Comparison of ENCODE assay signal across 8 cellular contexts in the genomic region with DNA sequence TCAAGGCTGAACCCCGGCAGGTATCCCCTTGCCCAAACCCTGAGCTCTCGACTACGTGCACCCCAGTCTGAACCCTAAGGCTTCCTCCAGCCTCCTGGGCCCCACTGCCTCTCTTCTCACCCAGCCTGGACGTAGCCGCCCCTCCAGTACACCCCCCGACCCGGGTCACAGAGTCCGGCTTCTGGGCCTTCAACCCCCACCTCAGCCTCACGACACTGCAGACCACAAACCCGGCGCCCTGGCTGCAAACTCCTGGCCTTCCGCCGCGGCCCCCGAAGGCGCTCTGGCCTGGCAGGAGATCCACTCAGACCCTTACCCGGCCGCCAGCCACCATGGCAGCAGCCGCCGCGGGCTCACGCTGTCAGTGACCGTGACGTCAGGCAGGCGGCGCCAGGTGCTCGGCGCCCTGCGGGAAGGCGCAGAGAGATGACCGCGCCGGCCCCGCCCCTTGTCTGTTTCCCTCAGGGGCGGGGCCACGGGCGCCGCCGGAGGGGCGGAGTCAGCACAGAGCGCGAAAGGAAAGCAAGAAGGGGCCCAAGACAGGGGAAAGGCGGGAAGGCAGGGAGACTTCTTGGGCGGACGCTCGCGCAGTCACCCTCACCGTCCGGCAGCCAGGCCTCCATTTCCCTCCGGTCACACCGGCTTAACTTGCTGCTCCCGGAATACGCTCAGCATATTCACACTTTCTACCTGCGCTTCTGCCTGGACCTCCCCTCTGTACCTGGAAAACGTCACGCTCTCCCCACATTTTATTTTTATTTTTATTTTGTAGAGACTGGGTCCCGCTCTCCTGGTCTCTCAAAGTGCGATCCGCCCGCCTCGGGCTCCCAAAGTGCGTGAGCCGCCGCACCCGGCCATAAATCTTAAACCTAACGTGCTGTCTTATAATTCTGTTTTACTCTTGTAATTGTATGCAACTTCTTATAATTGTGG. TPM values are rescaled to one million over a fixed set of nuclear protein-coding genes. Genes with fewer than 3 reads are reported as not detected.
DNase-seq lines count a peak whose midpoint lies in the region; FAIRE-seq and TF ChIP-seq lines count a peak whose summit lies in the region.

TSS of gene RMDN3 (minus strand) at position 372 of the 933 bp plus-strand sequence. CDS start 471 bp downstream, outside the sequence.

- H3K4me3 Mint-ChIP-seq in activated naive CD4-positive, alpha-beta T cell treated with anti-CD3 and anti-CD28 coated beads for 36 hours: peak within 1 kb of the TSS; percentile 94

- H3K36me3 ChIP-seq in SK-N-MC (ENCODE audit: insufficient read depth, low read length): peaks cover 10% of the 10 kb centered on the region; the same call in 1 of the 2 replicates

- H3K9me3 ChIP-seq in SK-N-MC (ENCODE audit: low read depth, low read length): no peaks in the 10 kb centered on the region

- H3K36me3 Mint-ChIP-seq in activated naive CD4-positive, alpha-beta T cell treated with anti-CD3 and anti-CD28 coated beads for 36 hours (ENCODE audit: low read depth): peaks cover 16% of the 10 kb centered on the region

- CTCF ChIA-PET in HEK293T (lab: Yijun Ruan, JAX): no interaction called here
- CTCF ChIA-PET in activated naive CD4-positive, alpha-beta T cell treated with anti-CD3 and anti-CD28 coated beads for 36 hours (lab: Charles Lee): no interaction called here

- H3K4me1 Mint-ChIP-seq in activated naive CD4-positive, alpha-beta T cell treated with anti-CD3 and anti-CD28 coated beads for 36 hours (ENCODE audit: low read depth): peaks cover 25% of the 10 kb centered on the region

- peak within 1 kb of the TSS; percentile 93 for H3K4me3 ChIP-seq in SK-N-MC

- DNase-seq in GF-D8 (lab: John Stamatoyannopoulos, UW): peak; percentile 57
- peak; percentile 92 for DNase-seq in HEK293T (ENCODE audit: extremely low spot score)
- DNase-seq in NAMALWA (ENCODE audit: low spot score): peak; percentile 97
- peak; percentile 70 for DNase-seq in SK-N-MC (ENCODE audit: low read depth, low spot score)
- DNase-seq in activated naive CD4-positive, alpha-beta T cell treated with anti-CD3 and anti-CD28 coated beads for 36 hours: peak; percentile 95
- DNase-seq in frontal cortex (ENCODE audit: low spot score in 2 of 2): peak; percentile 91 to 97
- peak; percentile 28 to 95 (median 84) for DNase-seq in nucleus accumbens (lab: John Stamatoyannopoulos, UW)
- peak; percentile 93 for DNase-seq in superior temporal gyrus (ENCODE audit: extremely low spot score)

- peak within 1 kb of the TSS; percentile 99 for H3K27ac ChIP-seq in SK-N-MC

- H3K27me3 Mint-ChIP-seq in activated naive CD4-positive, alpha-beta T cell treated with anti-CD3 and anti-CD28 coated beads for 36 hours (ENCODE audit: low read depth): no peaks in the 10 kb centered on the region

- peak within 1 kb of the TSS; percentile 97 for H3K9ac ChIP-seq in SK-N-MC (ENCODE audit: insufficient read length)

- intact Hi-C loops in activated naive CD4-positive, alpha-beta T cell treated with anti-CD3 and anti-CD28 coated beads for 36 hours (cut with micrococcal nuclease): loop anchor here (1.0 to 2.0 kb wide), 10 partner anchors 8 to 350 kb away; partner anchors contain the start of genes CCDC32, DNAJC17, IVD and KNL1

- no peak for FAIRE-seq in frontal cortex (lab: Jason Lieb, UNC)

- H3K27ac Mint-ChIP-seq in activated naive CD4-positive, alpha-beta T cell treated with anti-CD3 and anti-CD28 coated beads for 36 hours: peak within 1 kb of the TSS; percentile 98

- POLR2A ChIA-PET in HEK293T (lab: Yijun Ruan, JAX): no interaction called here

- no peaks in the 10 kb centered on the region for H3K9me3 Mint-ChIP-seq in activated naive CD4-positive, alpha-beta T cell treated with anti-CD3 and anti-CD28 coated beads for 36 hours

TF ChIP-seq in HEK293T, 16 proteins besides CTCF, POLR2A, EP300 and RAD21:
- no peak for TF ChIP-seq LEF1 (IDR thresholded peaks at IDR 0.05; ENCODE audit: borderline replicate concordance)
- no peak for TF ChIP-seq TARDBP (IDR thresholded peaks at IDR 0.05)
- no peak for TF ChIP-seq FOXK2 (IDR thresholded peaks at IDR 0.05)
- TF ChIP-seq ARNT (IDR thresholded peaks at IDR 0.05): no peak
- TF ChIP-seq PKNOX1 (IDR thresholded peaks at IDR 0.05): peak; percentile 17; the same call in 1 of the 2 replicates
- TF ChIP-seq ZNF384 (IDR thresholded peaks at IDR 0.05): no peak
- 0 out of 2 replicates have a peak, but pooled peaks have one; percentile 43 for TF ChIP-seq L3MBTL2 (conservative IDR thresholded peaks at IDR 0.05)
- TF ChIP-seq NFRKB (IDR thresholded peaks at IDR 0.05): no peak
- TF ChIP-seq FOXM1 (IDR thresholded peaks at IDR 0.05; ENCODE audit: borderline replicate concordance): no peak

RNA-seq across cellular contexts. Expression of gene RMDN3, which starts in this region (rescaled TPM):
- total RNA-seq in activated naive CD4-positive, alpha-beta T cell treated with anti-CD3 and anti-CD28 coated beads for 36 hours: 10 to 100 TPM; 17.8 to 19.2 TPM
- total RNA-seq in frontal cortex: 15.9 TPM

Comparison
In these comparisons a context has a peak if more than half of its experiments do, and no peak if none do; other contexts are left out.
1. Peak in every context shown above with its lines: DNase-seq, H3K4me3 ChIP-seq and H3K27ac ChIP-seq.